ENCODE assay signal across 20 cellular contexts in genomic region chr17:82328141-82328993, GRCh38. TPM values are rescaled to one million over a fixed set of nuclear protein-coding genes. Genes with fewer than 3 reads are reported as not detected.
A peak's percentile ranks its signal among the peaks of the same experiment; 100 is the strongest.
DNase-seq lines count a peak whose midpoint lies in the region; ATAC-seq and TF ChIP-seq lines count a peak whose summit lies in the region.
"Had no signal": no experiment of that assay in that cellular context is flagged by ENCODE, and none has a peak within 500 bp of the region (broad histone marks: within the 10 kb centered on the region; RNA-seq: fewer than 3 reads in every experiment).

No MANE protein-coding gene starts in this region.

- H4K5ac ChIP-seq in H9 (ENCODE audit: insufficient read length, low read depth, low read length) = no peak overlapping the region

- no peak overlapping the region for H3K23ac ChIP-seq in H9 (ENCODE audit: insufficient read length, low read depth, low read length)

- H4K8ac ChIP-seq in H9 (replicated peaks; ENCODE audit: insufficient read length, low read depth, low read length) = no peak overlapping the region

- H2BK15ac ChIP-seq in H9 (ENCODE audit: low read depth, low read length) = no peak overlapping the region

- DNase-seq in NCI-H146 (lab: John Stamatoyannopoulos, UW) (peak; percentile 26), NCI-H146 treated with DMSO at 0.1 percent for 48 hours (lab: John Stamatoyannopoulos, UW; ENCODE audit: unreplicated experiment) (no peak), Peyer's patch (peak in 2 of 3 donors; percentile 91 to 93), left colon (peak; percentile 83 to 90), transverse colon (peak; percentile 87), H9 (no peak), tibial nerve (ENCODE audit: low spot score in 2 of 2) (no peak)
- DNase-seq: activated CD4-positive, alpha-beta T cell treated with anti-CD3 and anti-CD28 coated beads for 4 hours; activated CD8-positive, alpha-beta memory T cell treated with anti-CD3 and anti-CD28 coated beads, Interleukin-2, amount 50 U/mL, for 4 hours; CD4-positive, CD25-positive, alpha-beta regulatory T cell; NCI-H1694; NCI-H510A treated with DMSO at 0.1 percent for 48 hours; T1000 had no signal

- H4K20me1 ChIP-seq in H9 (ENCODE audit: control insufficient read depth, insufficient read depth, insufficient read length) = no peaks in the 10 kb centered on the region

- no peak overlapping the region for H2BK20ac ChIP-seq in H9 (ENCODE audit: low read depth, low read length, poor library complexity, severe bottlenecking)

- H3T11ph ChIP-seq in H9 (ENCODE audit: low read length) = no peak overlapping the region

- no peak overlapping the region for H2BK12ac ChIP-seq in H9 (ENCODE audit: insufficient read length, low read depth, low read length)

- peaks cover 57% of the 10 kb centered on the region for H3K27me3 Mint-ChIP-seq in H9 (ENCODE audit: low read depth)

- ATAC-seq in left colon (peak; percentile 64), HG02938 (IDR thresholded peaks at IDR 0.05; ENCODE audit: unreplicated experiment) (no peak)
- ATAC-seq: naive thymus-derived CD8-positive, alpha-beta T cell had no signal

- peak overlapping the region in 3 of 4 donors; percentile 66 to 92 (median 87) for H3K27ac ChIP-seq in Peyer's patch
- H3K27ac ChIP-seq in transverse colon = peak overlapping the region; percentile 51 to 82 (median 68)
- H3K27ac ChIP-seq in H9 (ENCODE audit: insufficient read length, low read depth, low read length) = no peak overlapping the region
- H3K27ac ChIP-seq in tibial nerve = no peak overlapping the region
- H3K27ac ChIP-seq: ascending aorta, prostate gland, SJSA1 had no signal

- H3K4me3 ChIP-seq in Peyer's patch = peak overlapping the region in 2 of 4 donors; percentile 29 to 39
- H3K4me3 ChIP-seq in transverse colon = no peak overlapping the region
- no peak overlapping the region for H3K4me3 ChIP-seq in tibial nerve
- H3K4me3 ChIP-seq: ascending aorta, lung, prostate gland, SJSA1 had no signal

- no peak overlapping the region for H3K18ac ChIP-seq in H9 (ENCODE audit: insufficient read length, low read depth, low read length)

- no peak overlapping the region for H2BK5ac ChIP-seq in H9 (ENCODE audit: insufficient read length, low read length)

- H3K4me1 ChIP-seq in Peyer's patch (peaks cover 7 to 72% (median 21%) of the 10 kb centered on the region in 4 donors), transverse colon (peaks cover 26 to 76% (median 64%) of the 10 kb centered on the region in 4 donors), H9 (ENCODE audit: insufficient read depth, low read length) (peaks cover 5% of the 10 kb centered on the region; the same call in 1 of the 2 replicates), tibial nerve (peaks cover 0 to 30% (median 18%) of the 10 kb centered on the region in 4 donors)

- no peaks in the 10 kb centered on the region for H3K9me3 Mint-ChIP-seq in H9
- H3K9me3 Mint-ChIP-seq: CD4-positive, CD25-positive, alpha-beta regulatory T cell; naive thymus-derived CD8-positive, alpha-beta T cell had no signal

- peaks cover 16 to 34% of the 10 kb centered on the region in 2 experiments for H3K4me1 Mint-ChIP-seq in H9

- 46% methylated on average over 25 of the region's 28 CpGs; no CpG with 5 or more reads in 1 of the 2 donors for WGBS in transverse colon (ENCODE audit: low coverage in 1 of 2), 2 donors
- no CpG with 5 or more reads among the region's 28 CpGs for WGBS in H9 (ENCODE audit: extremely low coverage, insufficient read length, low lambda C conversion rate)
- 64 to 73% methylated on average over 19 to 27 of the region's 28 CpGs for WGBS in tibial nerve, 2 donors

- H3K4ac ChIP-seq in H9 (ENCODE audit: low read depth, low read length) = no peak overlapping the region

- H3K9me3 ChIP-seq in Peyer's patch (no peaks in the 10 kb centered on the region), transverse colon (no peaks in the 10 kb centered on the region), H9 (ENCODE audit: control insufficient read depth, low read depth, low read length) (no peaks in the 10 kb centered on the region), tibial nerve (no peaks in the 10 kb centered on the region)
- H3K9me3 ChIP-seq: ascending aorta, prostate gland, SJSA1 had no signal

- TF ChIP-seq CTCF in Peyer's patch (IDR thresholded peaks at IDR 0.05) (peak in 1 of 6 experiments; percentile 24), transverse colon (IDR thresholded peaks at IDR 0.05) (peak in 1 of 5 experiments; percentile 14), H9 (conservative IDR thresholded peaks at IDR 0.05) (no peak), tibial nerve (IDR thresholded peaks at IDR 0.05) (no peak)

- no peak overlapping the region; the same call in 1 of the 2 replicates for H3K14ac ChIP-seq in H9 (ENCODE audit: insufficient read depth, low read length)

- H4K91ac ChIP-seq in H9 (ENCODE audit: insufficient read length, low read depth, low read length) = no peak overlapping the region

- TF ChIP-seq POLR2A in Peyer's patch (IDR thresholded peaks at IDR 0.05) (peak; percentile 47 to 58), transverse colon (IDR thresholded peaks at IDR 0.05) (peak; percentile 4), tibial nerve (IDR thresholded peaks at IDR 0.05) (no peak)

- no peaks in the 10 kb centered on the region for H3K36me3 Mint-ChIP-seq in H9 (ENCODE audit: insufficient read depth in 1 of 3, low read depth in 3 of 3)
- H3K36me3 Mint-ChIP-seq: CD4-positive, CD25-positive, alpha-beta regulatory T cell; naive thymus-derived CD8-positive, alpha-beta T cell had no signal

- no peaks in the 10 kb centered on the region for H3K23me2 ChIP-seq in H9 (ENCODE audit: insufficient read length, low read depth, low read length, poor library complexity, severe bottlenecking)

- no peak for TF ChIP-seq EP300 in transverse colon (IDR thresholded peaks at IDR 0.05; ENCODE audit: low read depth)
- no peak for TF ChIP-seq EP300 in tibial nerve (IDR thresholded peaks at IDR 0.05)

- H3K27ac Mint-ChIP-seq in H9 = no peak overlapping the region
- H3K27ac Mint-ChIP-seq: CD4-positive, CD25-positive, alpha-beta regulatory T cell had no signal

- no peaks in the 10 kb centered on the region for H3K79me1 ChIP-seq in H9 (ENCODE audit: insufficient read depth, low read depth, low read length, poor library complexity, severe bottlenecking)

- H3K9ac ChIP-seq in H9 (ENCODE audit: extremely low read depth, insufficient read length, low read length) = no peak overlapping the region

- H3K4me3 Mint-ChIP-seq in H9 = no peak overlapping the region; a peak in 1 of 5 replicates
- H3K4me3 Mint-ChIP-seq: CD4-positive, CD25-positive, alpha-beta regulatory T cell; naive thymus-derived CD8-positive, alpha-beta T cell had no signal

- no peaks in the 10 kb centered on the region for H3K79me2 ChIP-seq in H9 (ENCODE audit: insufficient read depth, low read length)

- no peak overlapping the region for H3K4me2 ChIP-seq in H9 (ENCODE audit: insufficient read depth, insufficient read length, low read length)

- no peak overlapping the region for H2AK5ac ChIP-seq in H9 (ENCODE audit: insufficient read length, low read length)

- H3K27me3 ChIP-seq in Peyer's patch (no peaks in the 10 kb centered on the region), transverse colon (no peaks in the 10 kb centered on the region), H9 (ENCODE audit: insufficient read depth, low read length) (peaks cover 4% of the 10 kb centered on the region; the same call in 1 of the 2 replicates), tibial nerve (peaks cover 0 to 56% of the 10 kb centered on the region in 2 donors)
- H3K27me3 ChIP-seq: ascending aorta had no signal

- intact Hi-C loops in left colon (cut with DNase I, micrococcal nuclease) = loop anchor here (10.0 kb wide), 1 partner anchor 94 kb away; no protein-coding TSS in a partner anchor
- intact Hi-C loops in transverse colon (cut with DNase I; ENCODE audit: low total_unique reads) = loop anchor here (5.0 kb wide), 1 partner anchor 256 kb away; no protein-coding TSS in a partner anchor

- H2AFZ ChIP-seq in H9 (ENCODE audit: low read length) = no peak overlapping the region

- no peak overlapping the region for H3K56ac ChIP-seq in H9 (ENCODE audit: insufficient read length, low read depth, low read length)

- H2BK120ac ChIP-seq in H9 (ENCODE audit: low read depth, low read length, poor library complexity, severe bottlenecking) = no peak overlapping the region

- in situ Hi-C loops in transverse colon (cut with MboI; ENCODE audit: low pct_ligation_motif_present in 1 of 4, low pct_unique_long_range_greater_than_20kb in 1 of 4, low sequenced_read_pairs in 3 of 4) = loop anchor here in 1 of 4 donors (10.0 kb wide), 1 partner anchor 124 kb away; no protein-coding TSS in a partner anchor

- H3K36me3 ChIP-seq in Peyer's patch = no peaks in the 10 kb centered on the region
- no peaks in the 10 kb centered on the region for H3K36me3 ChIP-seq in transverse colon
- no peaks in the 10 kb centered on the region for H3K36me3 ChIP-seq in tibial nerve
- H3K36me3 ChIP-seq: ascending aorta, prostate gland, SJSA1 had no signal

RNA-seq across cellular contexts. Expression of gene SECTM1, which starts 5.2 kb away (rescaled TPM):
- total RNA-seq in Peyer's patch (100 to 1,000 TPM in 2 of 4 donors, 10 to 100 TPM in 2; 10.7 to 258 (median 94.5) TPM), left colon (100 to 1,000 TPM in 1 of 2 donors, 10 to 100 TPM in 1; 78.5 to 127 TPM), transverse colon (100 to 1,000 TPM in 2 of 4 donors, 10 to 100 TPM in 1, 1 to 10 TPM in 1; 5.8 to 127 (median 107) TPM), H9 (2021) (0.28 and 0.70 TPM in 2 replicates), tibial nerve (10 to 100 TPM in 3 of 4 donors, 1 to 10 TPM in 1; 6.9 to 12.6 (median 11.3) TPM)

RNA-seq across cellular contexts. Expression of gene CD7, which starts 11.0 kb away (rescaled TPM):
- total RNA-seq in Peyer's patch = 10 to 100 TPM in 3 of 4 donors, not detected in 1; 11.6 to 15.4 (median 15.2) TPM
- total RNA-seq in left colon = 10 to 100 TPM in 1 of 2 donors, 1 to 10 TPM in 1; 5.2 to 10.0 TPM
- total RNA-seq in transverse colon = 1 to 10 TPM; 6.1 to 9.7 (median 7.4) TPM
- 0.22 and 0.35 TPM in 2 replicates for total RNA-seq in H9 (2021)
- under 1 TPM in 2 of 4 donors, not detected in 2; 0.63 to 0.90 TPM for total RNA-seq in tibial nerve
- total RNA-seq: epithelial cell of proximal tubule, SJSA1 had no signal

RNA-seq across cellular contexts. Expression of gene TEX19, which starts 30.7 kb away (rescaled TPM):
- total RNA-seq in Peyer's patch = not detected
- not detected for total RNA-seq in left colon
- not detected for total RNA-seq in transverse colon
- total RNA-seq in H9 (2021) = 1.4 and 1.5 TPM in 2 replicates
- total RNA-seq in tibial nerve = not detected
- total RNA-seq: ascending aorta; CD4-positive, CD25-positive, alpha-beta regulatory T cell; epithelial cell of proximal tubule; lung; naive thymus-derived CD8-positive, alpha-beta T cell had no signal

RNA-seq across cellular contexts. Expression of gene UTS2R, which starts 43.2 kb away (rescaled TPM):
- not detected for total RNA-seq in Peyer's patch
- not detected for total RNA-seq in left colon
- under 1 TPM in 1 of 4 donors, not detected in 3; 0.48 TPM for total RNA-seq in transverse colon
- total RNA-seq in H9 (2021) = 0.75 and 0.94 TPM in 2 replicates
- total RNA-seq in tibial nerve = under 1 TPM in 1 of 4 donors, not detected in 3; 0.20 TPM
- total RNA-seq: ascending aorta; CD4-positive, CD25-positive, alpha-beta regulatory T cell; epithelial cell of proximal tubule; naive thymus-derived CD8-positive, alpha-beta T cell; prostate gland had no signal

RNA-seq across cellular contexts. Expression of gene CSNK1D, which starts 54.9 kb away (rescaled TPM):
- total RNA-seq in Peyer's patch = 100 to 1,000 TPM; 148 to 232 (median 215) TPM
- 100 to 1,000 TPM; 165 to 166 TPM for total RNA-seq in left colon
- 100 to 1,000 TPM in 2 of 4 donors, 10 to 100 TPM in 2; 86.0 to 230 (median 148) TPM for total RNA-seq in transverse colon
- total RNA-seq in H9 (2021) = 137 and 144 TPM in 2 replicates
- 100 to 1,000 TPM in 3 of 4 donors, 10 to 100 TPM in 1; 93.9 to 160 (median 124) TPM for total RNA-seq in tibial nerve

Comparison
In these comparisons a context has a peak if more than half of its experiments do, and no peak if none do; other contexts are left out.
1. DNase-seq: peak in NCI-H146 (single experiment), Peyer's patch (2 of 3), left colon (2 of 2) and transverse colon (single experiment); none in NCI-H146 treated with DMSO at 0.1 percent for 48 hours (single experiment), H9 (single experiment) and tibial nerve (0 of 2).
2. H3K27ac ChIP-seq: peak in Peyer's patch (3 of 4) and transverse colon (4 of 4); none in H9 (single experiment) and tibial nerve (0 of 4).
3. POLR2A ChIP-seq: peak in Peyer's patch (2 of 2) and transverse colon (single experiment); none in tibial nerve (0 of 2).